Comparison of ENCODE assay signal across 1 cellular context in genomic region chr17:6711681-6712057, GRCh38.
TF ChIP-seq lines count a peak whose summit lies in the region.

No MANE protein-coding gene starts in this region.

TF ChIP-seq in HepG2, 621 proteins besides CTCF, POLR2A, EP300 and RAD21 (continued from another document and continues in another):
- TF ChIP-seq NBN (conservative IDR thresholded peaks at IDR 0.05) (no peak), GPBP1L1 (CRISPR knock-in tag; IDR thresholded peaks at IDR 0.05) (no peak), NFKBIZ (CRISPR knock-in tag; IDR thresholded peaks at IDR 0.05) (no peak), GTF2F1 (IDR thresholded peaks at IDR 0.05; ENCODE audit: low read length) (no peak), SP140L (CRISPR knock-in tag; IDR thresholded peaks at IDR 0.05; ENCODE audit: borderline replicate concordance) (no peak), YEATS4 (CRISPR knock-in tag; IDR thresholded peaks at IDR 0.05; ENCODE audit: borderline replicate concordance) (no peak), SP2 (CRISPR knock-in tag; IDR thresholded peaks at IDR 0.05) (no peak), GPN1 (CRISPR knock-in tag; IDR thresholded peaks at IDR 0.05; ENCODE audit: borderline replicate concordance) (no peak), HOXD1 (CRISPR knock-in tag; IDR thresholded peaks at IDR 0.05) (peak; percentile 70; the same call in 1 of the 2 replicates), YEATS2 (CRISPR knock-in tag; IDR thresholded peaks at IDR 0.05; ENCODE audit: borderline replicate concordance) (no peak), ZNF431 (CRISPR knock-in tag; IDR thresholded peaks at IDR 0.05; ENCODE audit: borderline replicate concordance, low read depth) (peak; percentile 80; the same call in 1 of the 2 replicates), HDAC6 (IDR thresholded peaks at IDR 0.05; ENCODE audit: low read depth, low read length) (no peak), POLR2G (IDR thresholded peaks at IDR 0.05; ENCODE audit: low read depth, low read length) (peak; percentile 14; the same call in 1 of the 2 replicates), UBTF (CRISPR knock-in tag; IDR thresholded peaks at IDR 0.05) (no peak), SRY (CRISPR knock-in tag; IDR thresholded peaks at IDR 0.05) (0 out of 2 replicates have a peak, but pooled peaks have one; percentile 14), ZBTB44 (CRISPR knock-in tag; IDR thresholded peaks at IDR 0.05) (no peak), MAFK (conservative IDR thresholded peaks at IDR 0.05 in 1 of 2, IDR thresholded peaks at IDR 0.05 in 1 of 2; ENCODE audit: low read length in 2 of 2) (no peak), RFX3 (CRISPR knock-in tag; IDR thresholded peaks at IDR 0.05) (0 out of 2 replicates have a peak, but pooled peaks have one; percentile 29), FOXM1 (CRISPR knock-in tag; IDR thresholded peaks at IDR 0.05) (no peak), MED13 (CRISPR knock-in tag; IDR thresholded peaks at IDR 0.05) (0 out of 2 replicates have a peak, but pooled peaks have one; percentile 37), NONO (IDR thresholded peaks at IDR 0.05) (no peak), NONO (CRISPR knock-in tag; conservative IDR thresholded peaks at IDR 0.05) (peak; percentile 57; the same call in 1 of the 2 replicates), ZBTB21 (CRISPR knock-in tag; IDR thresholded peaks at IDR 0.05) (no peak), ESRRA (CRISPR knock-in tag; IDR thresholded peaks at IDR 0.05; ENCODE audit: low read depth) (no peak), CCAR2 (optimal IDR thresholded peaks at IDR 0.05; ENCODE audit: low read depth, low read length) (no peak), CEBPZ (IDR thresholded peaks at IDR 0.05; ENCODE audit: low read length) (no peak), MIXL1 (CRISPR knock-in tag; IDR thresholded peaks at IDR 0.05) (peak; percentile 38; the same call in 1 of the 2 replicates), CENPBD1 (CRISPR knock-in tag; IDR thresholded peaks at IDR 0.05; ENCODE audit: borderline replicate concordance, low read depth) (no peak), PTBP1 (IDR thresholded peaks at IDR 0.05; ENCODE audit: low read depth, low read length, poor library complexity, severe bottlenecking) (no peak), THAP11 (CRISPR knock-in tag; IDR thresholded peaks at IDR 0.05) (0 out of 2 replicates have a peak, but pooled peaks have one; percentile 23), ZNF816 (CRISPR knock-in tag; IDR thresholded peaks at IDR 0.05; ENCODE audit: borderline replicate concordance) (no peak), BRCA1 (CRISPR knock-in tag; IDR thresholded peaks at IDR 0.05) (peak; percentile 80), ATM (IDR thresholded peaks at IDR 0.05; ENCODE audit: borderline replicate concordance) (no peak), CERS6 (CRISPR knock-in tag; IDR thresholded peaks at IDR 0.05) (no peak), ZNF281 (CRISPR knock-in tag; IDR thresholded peaks at IDR 0.05; ENCODE audit: borderline replicate concordance) (peak; percentile 93), ZMYM4 (CRISPR knock-in tag; IDR thresholded peaks at IDR 0.05) (0 out of 2 replicates have a peak, but pooled peaks have one; percentile 35), MYPOP (CRISPR knock-in tag; IDR thresholded peaks at IDR 0.05) (no peak), ZNF142 (CRISPR knock-in tag; IDR thresholded peaks at IDR 0.05) (no peak), ZNF563 (CRISPR knock-in tag; IDR thresholded peaks at IDR 0.05) (no peak), ZNF205 (CRISPR knock-in tag; IDR thresholded peaks at IDR 0.05) (no peak), ZNF598 (CRISPR knock-in tag; IDR thresholded peaks at IDR 0.05; ENCODE audit: borderline replicate concordance) (no peak)
